In the genomic region with DNA sequence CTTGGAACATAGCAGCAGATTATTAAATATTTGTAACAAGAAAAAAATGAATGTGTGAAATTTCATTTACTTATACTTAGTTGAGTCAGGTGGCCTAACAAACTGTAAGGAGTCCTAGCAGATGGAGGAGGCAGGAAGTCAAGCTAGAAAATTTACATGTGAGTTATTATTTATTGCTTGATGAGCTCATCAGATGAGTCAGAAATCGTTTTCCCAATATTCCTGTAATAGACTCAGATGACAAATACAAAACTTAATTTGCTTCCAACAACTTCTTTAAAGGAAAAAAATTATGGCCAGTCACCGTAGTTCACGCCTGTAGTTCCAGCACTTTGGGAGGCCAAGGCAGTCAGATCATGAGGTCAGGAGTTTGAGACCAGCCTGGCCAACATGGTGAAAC, we compare ENCODE assay signal across 18 cellular contexts. TPM values are rescaled to one million over a fixed set of nuclear protein-coding genes. Genes with fewer than 3 reads are reported as not detected.
DNase-seq lines count a peak whose midpoint lies in the region; ATAC-seq and TF ChIP-seq lines count a peak whose summit lies in the region.
"Had no signal": no experiment of that assay in that cellular context is flagged by ENCODE, and none has a peak within 500 bp of the region (broad histone marks: within the 10 kb centered on the region; RNA-seq: fewer than 3 reads in every experiment).

No MANE protein-coding gene starts in this region.

- peak overlapping the region; percentile 93 for H3K27ac Mint-ChIP-seq in MCF 10A (ENCODE audit: low read depth, unreplicated experiment)
- H3K27ac Mint-ChIP-seq: activated naive CD4-positive, alpha-beta T cell treated with anti-CD3 and anti-CD28 coated beads, Interleukin-2, amount 50 U/mL, for 72 hours; dendritic cell treated with granulocyte-macrophage colony-stimulating factor and Interleukin-4, amounts not matched to agents 40 ng/mL and 50 ng/mL, for 4 days; GM23338 had no signal

- no peaks in the 10 kb centered on the region for H3K79me2 ChIP-seq in hepatocyte

- WGBS in hepatocyte (ENCODE audit: low lambda C conversion rate, missing lambda C conversion rate): 92% methylated on average over 3 of the region's 3 CpGs
- WGBS in sigmoid colon, 2 donors: 70 to 80% methylated on average over 3 of the region's 3 CpGs

- ATAC-seq in SK-N-SH treated with all-trans-retinoic acid at 6 μM for 48 hours: peak; percentile 32
- ATAC-seq: activated naive CD4-positive, alpha-beta T cell treated with anti-CD3 and anti-CD28 coated beads, Interleukin-2, amount 50 U/mL, for 72 hours; GM23338; heart left ventricle had no signal

- H3K9me3 ChIP-seq in breast epithelium (no peaks in the 10 kb centered on the region), hepatocyte (ENCODE audit: low read depth) (no peaks in the 10 kb centered on the region), sigmoid colon (no peaks in the 10 kb centered on the region), tibial artery (no peaks in the 10 kb centered on the region)
- H3K9me3 ChIP-seq: heart left ventricle, Peyer's patch had no signal

- H3K27ac ChIP-seq in breast epithelium (no peak overlapping the region), hepatocyte (no peak overlapping the region), sigmoid colon (no peak overlapping the region), tibial artery (no peak overlapping the region)
- H3K27ac ChIP-seq: heart left ventricle, Peyer's patch had no signal

- H3K4me3 Mint-ChIP-seq in MCF 10A (ENCODE audit: unreplicated experiment): no peak overlapping the region
- H3K4me3 Mint-ChIP-seq: dendritic cell treated with granulocyte-macrophage colony-stimulating factor and Interleukin-4, amounts not matched to agents 40 ng/mL and 50 ng/mL, for 4 days; GM23338 had no signal

- POLR2A ChIA-PET in MCF 10A (lab: Yijun Ruan, JAX): interaction anchor here (0.6 to 1.8 kb wide), 10 partner anchors 9 to 97 kb away, joined by 3 to 13 read pairs (median 3); a partner anchor contains a TSS

- DNase-seq in MCF 10A (ENCODE audit: unreplicated experiment) (peak; percentile 91), breast epithelium (ENCODE audit: low spot score in 2 of 2) (no peak), fibroblast of villous mesenchyme (ENCODE audit: low read depth) (peak; percentile 85), hepatocyte (ENCODE audit: low spot score) (no peak), sigmoid colon (no peak), tibial artery (no peak)
- DNase-seq in effector CD8-positive, alpha-beta T cell (lab: John Stamatoyannopoulos, UW): no peak
- DNase-seq: 8988T; DMS153; heart left ventricle; NCI-H1105; Peyer's patch; stimulated activated CD4-positive, alpha-beta T cell treated with anti-CD3 and anti-CD28 coated beads, Interleukin-12 subunit alpha, Interleukin-12 subunit beta, amount 100 ng/mL, for 4 hours had no signal

- no peaks in the 10 kb centered on the region for H3K9me2 ChIP-seq in hepatocyte (replicated peaks; ENCODE audit: insufficient read depth)

- H3K4me2 ChIP-seq in hepatocyte: no peak overlapping the region
- H3K4me2 ChIP-seq: GM23338 had no signal

- H3K9me3 Mint-ChIP-seq in MCF 10A (ENCODE audit: unreplicated experiment): no peaks in the 10 kb centered on the region
- H3K9me3 Mint-ChIP-seq: activated naive CD4-positive, alpha-beta T cell treated with anti-CD3 and anti-CD28 coated beads, Interleukin-2, amount 50 U/mL, for 72 hours; GM23338 had no signal

- intact Hi-C loops in MCF 10A (cut with micrococcal nuclease): loop anchor here (2.0 kb wide), 1 partner anchor 28 kb away; no protein-coding TSS in a partner anchor
- intact Hi-C loops in breast epithelium (cut with DNase I; ENCODE audit: low total_unique reads): no loop called here
- intact Hi-C loops in sigmoid colon (cut with DNase I): no loop called here
- intact Hi-C loops in tibial artery (cut with DNase I; ENCODE audit: low total_unique reads): no loop called here

- H3K36me3 Mint-ChIP-seq in MCF 10A (ENCODE audit: insufficient read depth, unreplicated experiment): no peaks in the 10 kb centered on the region
- H3K36me3 Mint-ChIP-seq: activated naive CD4-positive, alpha-beta T cell treated with anti-CD3 and anti-CD28 coated beads, Interleukin-2, amount 50 U/mL, for 72 hours had no signal

- BruUV-seq in MCF 10A (replicated peaks; lab: Mats Ljungman, UMichigan): no TSS peak

- no peak for TF ChIP-seq EP300 in sigmoid colon (IDR thresholded peaks at IDR 0.05)

- H3K4me1 Mint-ChIP-seq in MCF 10A (ENCODE audit: insufficient read depth, unreplicated experiment): peaks cover 12% of the 10 kb centered on the region

- H3K27me3 ChIP-seq in breast epithelium (no peaks in the 10 kb centered on the region), hepatocyte (no peaks in the 10 kb centered on the region), sigmoid colon (no peaks in the 10 kb centered on the region), tibial artery (no peaks in the 10 kb centered on the region)
- H3K27me3 ChIP-seq: heart left ventricle, Peyer's patch had no signal

- no peaks in the 10 kb centered on the region for H3K36me3 ChIP-seq in breast epithelium
- H3K36me3 ChIP-seq in hepatocyte (replicated peaks; ENCODE audit: insufficient read depth, low read depth): no peaks in the 10 kb centered on the region
- no peaks in the 10 kb centered on the region for H3K36me3 ChIP-seq in sigmoid colon
- no peaks in the 10 kb centered on the region for H3K36me3 ChIP-seq in tibial artery
- H3K36me3 ChIP-seq: heart left ventricle, Peyer's patch had no signal

- H3K4me3 ChIP-seq in breast epithelium (no peak overlapping the region), fibroblast of villous mesenchyme (ENCODE audit: low read depth, low read length) (no peak overlapping the region), hepatocyte (no peak overlapping the region), sigmoid colon (no peak overlapping the region), tibial artery (no peak overlapping the region)
- H3K4me3 ChIP-seq: GM23338, heart left ventricle, lung, Peyer's patch had no signal

- TF ChIP-seq CTCF in MCF 10A (IDR thresholded peaks at IDR 0.05; ENCODE audit: unreplicated experiment) (no peak), breast epithelium (IDR thresholded peaks at IDR 0.05) (no peak), fibroblast of villous mesenchyme (IDR thresholded peaks at IDR 0.05; ENCODE audit: insufficient read depth, low read depth, low read length) (no peak), hepatocyte (IDR thresholded peaks at IDR 0.05; ENCODE audit: poor library complexity) (no peak), sigmoid colon (IDR thresholded peaks at IDR 0.05) (no peak), tibial artery (IDR thresholded peaks at IDR 0.05) (no peak)

- H4K20me1 ChIP-seq in hepatocyte (ENCODE audit: insufficient read depth, poor library complexity, severe bottlenecking): no peaks in the 10 kb centered on the region

- TF ChIP-seq POLR2A in breast epithelium (IDR thresholded peaks at IDR 0.05) (no peak), sigmoid colon (IDR thresholded peaks at IDR 0.05) (no peak)

- CTCF ChIA-PET in MCF 10A (lab: Yijun Ruan, JAX): no interaction called here

- H2AFZ ChIP-seq in hepatocyte: no peak overlapping the region
- H2AFZ ChIP-seq: GM23338 had no signal

- no peaks in the 10 kb centered on the region for H3K4me1 ChIP-seq in breast epithelium
- H3K4me1 ChIP-seq in hepatocyte (ENCODE audit: insufficient read depth): no peaks in the 10 kb centered on the region
- H3K4me1 ChIP-seq in sigmoid colon: no peaks in the 10 kb centered on the region
- H3K4me1 ChIP-seq in tibial artery: no peaks in the 10 kb centered on the region
- H3K4me1 ChIP-seq: Peyer's patch had no signal

- H3K27me3 Mint-ChIP-seq in MCF 10A (ENCODE audit: insufficient read depth, unreplicated experiment): no peaks in the 10 kb centered on the region
- H3K27me3 Mint-ChIP-seq: dendritic cell treated with granulocyte-macrophage colony-stimulating factor and Interleukin-4, amounts not matched to agents 40 ng/mL and 50 ng/mL, for 4 days had no signal

TF ChIP-seq in SK-N-SH treated with all-trans-retinoic acid at 6 μM for 48 hours, 23 proteins besides CTCF, POLR2A, EP300 and RAD21 (continues in another document):
- TF ChIP-seq TOX (CRISPR knock-in tag; IDR thresholded peaks at IDR 0.05; ENCODE audit: borderline replicate concordance) (peak; percentile 25), ZNF70 (CRISPR knock-in tag; IDR thresholded peaks at IDR 0.05) (no peak), ISL1 (CRISPR knock-in tag; IDR thresholded peaks at IDR 0.05) (no peak), TCF4 (CRISPR knock-in tag; IDR thresholded peaks at IDR 0.05; ENCODE audit: borderline replicate concordance) (no peak), ARNTL (CRISPR knock-in tag; IDR thresholded peaks at IDR 0.05; ENCODE audit: borderline replicate concordance, low read depth) (no peak), CSDC2 (CRISPR knock-in tag; IDR thresholded peaks at IDR 0.05) (no peak), BACH2 (CRISPR knock-in tag; IDR thresholded peaks at IDR 0.05; ENCODE audit: borderline replicate concordance) (no peak), ZFP3 (CRISPR knock-in tag; IDR thresholded peaks at IDR 0.05) (no peak)
- TF ChIP-seq, protein P1, sequence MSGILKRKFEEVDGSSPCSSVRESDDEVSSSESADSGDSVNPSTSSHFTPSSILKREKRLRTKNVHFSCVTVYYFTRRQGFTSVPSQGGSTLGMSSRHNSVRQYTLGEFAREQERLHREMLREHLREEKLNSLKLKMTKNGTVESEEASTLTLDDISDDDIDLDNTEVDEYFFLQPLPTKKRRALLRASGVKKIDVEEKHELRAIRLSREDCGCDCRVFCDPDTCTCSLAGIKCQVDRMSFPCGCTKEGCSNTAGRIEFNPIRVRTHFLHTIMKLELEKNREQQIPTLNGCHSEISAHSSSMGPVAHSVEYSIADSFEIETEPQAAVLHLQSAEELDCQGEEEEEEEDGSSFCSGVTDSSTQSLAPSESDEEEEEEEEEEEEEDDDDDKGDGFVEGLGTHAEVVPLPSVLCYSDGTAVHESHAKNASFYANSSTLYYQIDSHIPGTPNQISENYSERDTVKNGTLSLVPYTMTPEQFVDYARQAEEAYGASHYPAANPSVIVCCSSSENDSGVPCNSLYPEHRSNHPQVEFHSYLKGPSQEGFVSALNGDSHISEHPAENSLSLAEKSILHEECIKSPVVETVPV (CRISPR knock-in tag; IDR thresholded peaks at IDR 0.05): no peak

RNA-seq across cellular contexts. Expression of a gene that starts 44.1 kb away (rescaled TPM):
- 296 and 298 TPM in 2 replicates for total RNA-seq in MCF 10A (2022)
- 100 to 1,000 TPM in 1 of 3 donors, 10 to 100 TPM in 2; 91.1 to 126 (median 96.0) TPM for total RNA-seq in breast epithelium
- total RNA-seq in fibroblast of villous mesenchyme: 47.4 and 51.8 TPM in 2 replicates
- total RNA-seq in hepatocyte: 85.2 and 102 TPM in 2 replicates
- polyA plus RNA-seq in hepatocyte: 120 and 147 TPM in 2 replicates
- 10 to 100 TPM; 46.4 to 80.0 (median 53.1) TPM for total RNA-seq in sigmoid colon
- 10 to 100 TPM in 2 of 3 donors, 1 to 10 TPM in 1; 7.8 to 52.6 (median 46.2) TPM for polyA plus RNA-seq in sigmoid colon

Comparison
In these comparisons a context has a peak if more than half of its experiments do, and no peak if none do; other contexts are left out.
1. DNase-seq: peak in MCF 10A (single experiment) and fibroblast of villous mesenchyme (single experiment); none in breast epithelium (0 of 2), hepatocyte (single experiment), sigmoid colon (single experiment), tibial artery (0 of 2) and effector CD8-positive, alpha-beta T cell (single experiment).